ENCODE assay signal across 12 cellular contexts in the genomic region with DNA sequence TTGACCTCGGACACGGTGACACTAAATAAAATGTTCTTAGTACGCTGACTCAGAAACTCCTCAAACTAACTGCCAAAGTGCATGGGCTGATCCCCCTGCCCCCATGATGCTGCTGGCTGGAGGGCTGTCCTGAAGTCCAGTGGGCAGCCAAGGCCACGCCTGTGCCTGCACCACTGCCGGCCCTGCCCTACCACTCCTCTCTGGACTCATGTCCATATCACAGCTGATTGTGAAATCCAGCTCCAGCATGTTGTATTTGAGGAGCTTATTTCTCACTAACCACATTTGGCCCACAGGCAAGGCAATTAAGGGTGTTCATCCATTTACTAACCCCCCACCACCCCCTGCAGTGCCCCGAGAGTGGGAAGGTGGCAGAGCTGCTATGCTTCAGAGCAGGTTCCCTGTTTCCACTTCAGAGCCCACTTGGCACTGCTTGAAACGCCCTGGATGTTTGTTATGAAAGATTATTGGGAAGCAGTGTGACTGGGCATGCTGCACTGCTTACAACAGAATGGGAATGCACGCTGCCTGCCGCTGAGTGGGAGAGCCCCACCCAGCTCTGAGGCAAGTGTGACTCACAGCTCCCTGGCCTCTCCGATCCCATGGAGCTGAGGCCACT.
DNase-seq lines count a peak whose midpoint lies in the region; ATAC-seq and TF ChIP-seq lines count a peak whose summit lies in the region.
"Had no signal": no experiment of that assay in that cellular context is flagged by ENCODE, and none has a peak within 500 bp of the region (broad histone marks: within the 10 kb centered on the region; RNA-seq: fewer than 3 reads in every experiment).

No MANE protein-coding gene starts in this region.

- H3K9me3 ChIP-seq in RWPE2 (ENCODE audit: severe bottlenecking) = no peaks in the 10 kb centered on the region
- no peaks in the 10 kb centered on the region for H3K9me3 ChIP-seq in gastroesophageal sphincter
- H3K9me3 ChIP-seq in sigmoid colon = peaks cover 0 to 2% (median 0%) of the 10 kb centered on the region in 4 donors
- H3K9me3 ChIP-seq in naive thymus-derived CD4-positive, alpha-beta T cell (ENCODE audit: control insufficient read depth in 2 of 3, low read length in 3 of 3) = no peaks in the 10 kb centered on the region

- TF ChIP-seq CTCF in RWPE2 (IDR thresholded peaks at IDR 0.05; ENCODE audit: poor library complexity, severe bottlenecking) (no peak), gastroesophageal sphincter (IDR thresholded peaks at IDR 0.05) (no peak), sigmoid colon (IDR thresholded peaks at IDR 0.05) (no peak)

- TF ChIP-seq EP300 in gastroesophageal sphincter (IDR thresholded peaks at IDR 0.05) (no peak), sigmoid colon (IDR thresholded peaks at IDR 0.05) (no peak)

- H3K9me3 Mint-ChIP-seq in naive thymus-derived CD4-positive, alpha-beta T cell = peaks cover 0 to 20% (median 8%) of the 10 kb centered on the region in 11 donors
- peaks cover 2% of the 10 kb centered on the region for H3K9me3 Mint-ChIP-seq in activated naive CD4-positive, alpha-beta T cell treated with anti-CD3 and anti-CD28 coated beads for 36 hours
- H3K9me3 Mint-ChIP-seq: central memory CD8-positive, alpha-beta T cell had no signal

- H3K27me3 ChIP-seq in RWPE2 (ENCODE audit: insufficient read depth, poor library complexity, severe bottlenecking) (no peaks in the 10 kb centered on the region), gastroesophageal sphincter (peaks cover 9% of the 10 kb centered on the region), sigmoid colon (no peaks in the 10 kb centered on the region)
- H3K27me3 ChIP-seq in naive thymus-derived CD4-positive, alpha-beta T cell (ENCODE audit: control insufficient read depth in 2 of 2, insufficient read depth in 2 of 2, low read length in 2 of 2) = no peaks in the 10 kb centered on the region

- H3K27ac ChIP-seq in RWPE2 (ENCODE audit: poor library complexity, severe bottlenecking) (peak overlapping the region; percentile 55), gastroesophageal sphincter (peak overlapping the region in 3 of 4 donors; percentile 45 to 74 (median 61)), sigmoid colon (peak overlapping the region; percentile 55 to 64 (median 56))
- no peak overlapping the region for H3K27ac ChIP-seq in naive thymus-derived CD4-positive, alpha-beta T cell (ENCODE audit: low read depth, low read length)

- CTCF ChIA-PET in naive thymus-derived CD4-positive, alpha-beta T cell (lab: Charles Lee) = no interaction called here
- CTCF ChIA-PET in activated naive CD4-positive, alpha-beta T cell treated with anti-CD3 and anti-CD28 coated beads for 36 hours (lab: Charles Lee) = no interaction called here

- TF ChIP-seq POLR2A in gastroesophageal sphincter (IDR thresholded peaks at IDR 0.05) (no peak), sigmoid colon (IDR thresholded peaks at IDR 0.05) (no peak)

- no peak overlapping the region for H3K4me3 Mint-ChIP-seq in naive thymus-derived CD4-positive, alpha-beta T cell
- H3K4me3 Mint-ChIP-seq in activated naive CD4-positive, alpha-beta T cell treated with anti-CD3 and anti-CD28 coated beads for 36 hours = no peak overlapping the region
- H3K4me3 Mint-ChIP-seq: activated CD4-positive, alpha-beta memory T cell treated with anti-CD3 and anti-CD28 coated beads for 36 hours; central memory CD8-positive, alpha-beta T cell had no signal

- H3K4me1 ChIP-seq in RWPE2 (ENCODE audit: insufficient read depth, poor library complexity, severe bottlenecking) = peaks cover 11% of the 10 kb centered on the region
- peaks cover 0 to 15% (median 5%) of the 10 kb centered on the region in 3 donors for H3K4me1 ChIP-seq in gastroesophageal sphincter
- peaks cover 0 to 11% (median 0%) of the 10 kb centered on the region in 4 donors for H3K4me1 ChIP-seq in sigmoid colon
- H3K4me1 ChIP-seq in naive thymus-derived CD4-positive, alpha-beta T cell (ENCODE audit: control insufficient read depth in 2 of 2, insufficient read depth in 2 of 2, low read length in 2 of 2) = no peaks in the 10 kb centered on the region

- H3K27me3 Mint-ChIP-seq in naive thymus-derived CD4-positive, alpha-beta T cell = peaks cover 0 to 35% (median 8%) of the 10 kb centered on the region in 5 donors
- peaks cover 4% of the 10 kb centered on the region for H3K27me3 Mint-ChIP-seq in activated naive CD4-positive, alpha-beta T cell treated with anti-CD3 and anti-CD28 coated beads for 36 hours (ENCODE audit: low read depth)

- ATAC-seq in RWPE2 (ENCODE audit: low read depth) (peak; percentile 99), gastroesophageal sphincter (peak; percentile 97)
- ATAC-seq in naive thymus-derived CD4-positive, alpha-beta T cell = no peak
- ATAC-seq: left lobe of liver had no signal

- no peaks in the 10 kb centered on the region for H3K36me3 ChIP-seq in RWPE2 (ENCODE audit: low read depth)
- H3K36me3 ChIP-seq in gastroesophageal sphincter = no peaks in the 10 kb centered on the region
- H3K36me3 ChIP-seq in sigmoid colon = no peaks in the 10 kb centered on the region
- no peaks in the 10 kb centered on the region for H3K36me3 ChIP-seq in naive thymus-derived CD4-positive, alpha-beta T cell (ENCODE audit: control insufficient read depth in 2 of 3, insufficient read depth in 3 of 3, low read length in 3 of 3)

- DNase-seq in Caki2 (ENCODE audit: low read depth) (peak; percentile 97), RWPE2 (ENCODE audit: low spot score) (peak; percentile 76), sigmoid colon (peak; percentile 90), retina (no peak), NCI-H1417 treated with DMSO at 0.1 percent for 48 hours (lab: John Stamatoyannopoulos, UW) (no peak)
- DNase-seq in naive thymus-derived CD4-positive, alpha-beta T cell = no peak
- DNase-seq in activated naive CD4-positive, alpha-beta T cell treated with anti-CD3 and anti-CD28 coated beads for 36 hours = no peak
- DNase-seq: activated CD4-positive, alpha-beta memory T cell treated with anti-CD3 and anti-CD28 coated beads for 36 hours; stimulated activated CD4-positive, alpha-beta T cell treated with anti-CD3 and anti-CD28 coated beads, Interleukin-4, amount 100 ng/mL, for 4 hours had no signal

- WGBS in gastroesophageal sphincter (ENCODE audit: low coverage in 1 of 2), 2 donors = 27 to 70% methylated on average over 5 to 8 of the region's 10 CpGs
- 53 to 67% methylated on average over 10 of the region's 10 CpGs for WGBS in sigmoid colon, 2 donors

- POLR2A ChIA-PET in naive thymus-derived CD4-positive, alpha-beta T cell (lab: Charles Lee) = no interaction called here

- no peak overlapping the region for H3K27ac Mint-ChIP-seq in naive thymus-derived CD4-positive, alpha-beta T cell
- no peak overlapping the region for H3K27ac Mint-ChIP-seq in activated naive CD4-positive, alpha-beta T cell treated with anti-CD3 and anti-CD28 coated beads for 36 hours
- H3K27ac Mint-ChIP-seq: activated CD4-positive, alpha-beta memory T cell treated with anti-CD3 and anti-CD28 coated beads for 36 hours had no signal

- H3K4me1 Mint-ChIP-seq in naive thymus-derived CD4-positive, alpha-beta T cell = no peaks in the 10 kb centered on the region
- H3K4me1 Mint-ChIP-seq in activated naive CD4-positive, alpha-beta T cell treated with anti-CD3 and anti-CD28 coated beads for 36 hours (ENCODE audit: low read depth) = no peaks in the 10 kb centered on the region
- H3K4me1 Mint-ChIP-seq: central memory CD8-positive, alpha-beta T cell had no signal

- intact Hi-C loops in sigmoid colon (cut with DNase I) = no loop called here
- intact Hi-C loops in naive thymus-derived CD4-positive, alpha-beta T cell (cut with micrococcal nuclease) = no loop called here
- intact Hi-C loops in activated naive CD4-positive, alpha-beta T cell treated with anti-CD3 and anti-CD28 coated beads for 36 hours (cut with micrococcal nuclease) = no loop called here

- no peak overlapping the region for H3K4me3 ChIP-seq in RWPE2 (ENCODE audit: severe bottlenecking)
- H3K4me3 ChIP-seq in gastroesophageal sphincter = no peak overlapping the region
- H3K4me3 ChIP-seq in sigmoid colon = no peak overlapping the region
- H3K4me3 ChIP-seq in naive thymus-derived CD4-positive, alpha-beta T cell (ENCODE audit: low read length) = no peak overlapping the region

- H3K36me3 Mint-ChIP-seq in naive thymus-derived CD4-positive, alpha-beta T cell = peaks cover 0 to 5% (median 0%) of the 10 kb centered on the region in 5 donors
- H3K36me3 Mint-ChIP-seq in activated naive CD4-positive, alpha-beta T cell treated with anti-CD3 and anti-CD28 coated beads for 36 hours (ENCODE audit: low read depth) = no peaks in the 10 kb centered on the region
- H3K36me3 Mint-ChIP-seq: activated CD4-positive, alpha-beta memory T cell treated with anti-CD3 and anti-CD28 coated beads for 36 hours had no signal

- in situ Hi-C loops in Caki2 (cut with HindIII; ENCODE audit: low pct_unique_long_range_greater_than_20kb, low sequenced_read_pairs) = no loop called here

Comparison
In these comparisons a context has a peak if more than half of its experiments do, and no peak if none do; other contexts are left out.
1. DNase-seq: peak in Caki2 (single experiment), RWPE2 (single experiment) and sigmoid colon (single experiment); none in naive thymus-derived CD4-positive, alpha-beta T cell (0 of 9), activated naive CD4-positive, alpha-beta T cell treated with anti-CD3 and anti-CD28 coated beads for 36 hours (single experiment), retina (single experiment) and NCI-H1417 treated with DMSO at 0.1 percent for 48 hours (single experiment).